8 cellular contexts compared by ENCODE assay signal in genomic region chr2:118088051-118089014, GRCh38. TPM values are rescaled to one million over a fixed set of nuclear protein-coding genes. Genes with fewer than 3 reads are reported as not detected.
DNase-seq lines count a peak whose midpoint lies in the region; ATAC-seq and TF ChIP-seq lines count a peak whose summit lies in the region.

Gene INSIG2 (plus strand): TSS chr2:118088471. CDS start chr2:118096557, 8,086 bp downstream.

- peak within 1 kb of the TSS; percentile 86 for H2AFZ ChIP-seq in GM23248
- peak within 1 kb of the TSS; percentile 100 for H2AFZ ChIP-seq in fibroblast of lung (ENCODE audit: low read length)

- H3K9me2 ChIP-seq in GM23248 (ENCODE audit: insufficient read depth): no peaks in the 10 kb centered on the region

- H3F3A ChIP-seq in GM23248 (ENCODE audit: insufficient read depth): peaks cover 29% of the 10 kb centered on the region

- WGBS in GM23248 (ENCODE audit: low coverage in 1 of 2, low lambda C conversion rate in 2 of 2, missing lambda C conversion rate in 2 of 2), 2 experiments: 2% methylated on average over 49 to 63 of the region's 63 CpGs

- peak within 1 kb of the TSS; percentile 92 for H3K4me3 ChIP-seq in GM23248
- peak within 1 kb of the TSS; percentile 73 to 88 (median 80) for H3K4me3 ChIP-seq in fibroblast of lung (replicated peaks in 1 of 4; ENCODE audit: control extremely low read depth in 1 of 4, insufficient read depth in 1 of 4, low read depth in 3 of 4, low read length in 4 of 4)

- no peaks in the 10 kb centered on the region for H3K27me3 Mint-ChIP-seq in activated T-helper 1 cell treated with anti-CD3 and anti-CD28 coated beads, Interleukin-12 subunit alpha, Interleukin-12 subunit beta, Interleukin-2, Interleukin-4 antibody, amounts not matched to agents 30 ng/mL and 10 ng/mL and 1 ng/mL, durations not matched to agents 14 hours and 24 hours and 36 hours (ENCODE audit: insufficient read depth)
- peaks cover 8% of the 10 kb centered on the region in 2 donors for H3K27me3 Mint-ChIP-seq in natural killer cell (ENCODE audit: low read depth in 2 of 2)

- H3K9ac ChIP-seq in GM23248 (peak within 1 kb of the TSS; percentile 73), fibroblast of lung (ENCODE audit: insufficient read depth, low read length) (peak within 1 kb of the TSS; percentile 57)

- H4K20me1 ChIP-seq in GM23248 (ENCODE audit: insufficient read depth) (no peaks in the 10 kb centered on the region), fibroblast of lung (ENCODE audit: control insufficient read depth, extremely low read depth, insufficient read depth, low read length) (no peaks in the 10 kb centered on the region)

- no peaks in the 10 kb centered on the region for H3K36me3 ChIP-seq in GM23248 (ENCODE audit: low read depth)
- H3K36me3 ChIP-seq in fibroblast of lung (ENCODE audit: control insufficient read depth, insufficient read depth, low read length): no peaks in the 10 kb centered on the region

- DNase-seq in EH (ENCODE audit: low read depth) (peak; percentile 95), GM23248 (peak; percentile 98), Kasumi-1 (lab: John Stamatoyannopoulos, UW) (peak; percentile 97), RPMI7951 (ENCODE audit: low read depth) (peak; percentile 98), fibroblast of lung (ENCODE audit: low read depth in 2 of 2) (peak; percentile 91 to 96), natural killer cell (peak; percentile 82)
- DNase-seq in activated T-helper 1 cell treated with anti-CD3 and anti-CD28 coated beads, Interleukin-12 subunit alpha, Interleukin-12 subunit beta, Interleukin-2, Interleukin-4 antibody, amounts not matched to agents 30 ng/mL and 10 ng/mL and 1 ng/mL, durations not matched to agents 14 hours and 24 hours and 36 hours (ENCODE audit: low spot score): peak; percentile 92
- DNase-seq in stimulated activated naive CD4-positive, alpha-beta T cell treated with Interleukin-2 at 50 U/mL for 16 hours (lab: John Stamatoyannopoulos, UW): peak; percentile 87

- H3K4me2 ChIP-seq in GM23248 (ENCODE audit: unreplicated experiment) (peak within 1 kb of the TSS; percentile 89), fibroblast of lung (ENCODE audit: extremely low read depth, insufficient read depth, low read length) (peak within 1 kb of the TSS; percentile 92)

- H3K27ac ChIP-seq in GM23248 (peak within 1 kb of the TSS; percentile 59), fibroblast of lung (ENCODE audit: insufficient read depth, low read length) (peak within 1 kb of the TSS; percentile 42)

- ATAC-seq in natural killer cell: peak; percentile 91 to 96 (median 93)

- peak within 1 kb of the TSS; percentile 94 for H3K4me3 Mint-ChIP-seq in activated T-helper 1 cell treated with anti-CD3 and anti-CD28 coated beads, Interleukin-12 subunit alpha, Interleukin-12 subunit beta, Interleukin-2, Interleukin-4 antibody, amounts not matched to agents 30 ng/mL and 10 ng/mL and 1 ng/mL, durations not matched to agents 14 hours and 24 hours and 36 hours
- H3K4me3 Mint-ChIP-seq in natural killer cell: peak within 1 kb of the TSS; percentile 86

- H3K9me3 ChIP-seq in GM23248 (ENCODE audit: low read depth) (no peaks in the 10 kb centered on the region), fibroblast of lung (ENCODE audit: control insufficient read depth, insufficient read depth, low read depth, low read length) (no peaks in the 10 kb centered on the region)

- H3K79me2 ChIP-seq in GM23248 (ENCODE audit: insufficient read depth) (peaks cover 45% of the 10 kb centered on the region), fibroblast of lung (ENCODE audit: control insufficient read depth, insufficient read depth, low read length) (peaks cover 25% of the 10 kb centered on the region)

- no peaks in the 10 kb centered on the region for H3K9me3 Mint-ChIP-seq in activated T-helper 1 cell treated with anti-CD3 and anti-CD28 coated beads, Interleukin-12 subunit alpha, Interleukin-12 subunit beta, Interleukin-2, Interleukin-4 antibody, amounts not matched to agents 30 ng/mL and 10 ng/mL and 1 ng/mL, durations not matched to agents 14 hours and 24 hours and 36 hours
- H3K9me3 Mint-ChIP-seq in natural killer cell: no peaks in the 10 kb centered on the region

- peaks cover 6% of the 10 kb centered on the region for H3K36me3 Mint-ChIP-seq in activated T-helper 1 cell treated with anti-CD3 and anti-CD28 coated beads, Interleukin-12 subunit alpha, Interleukin-12 subunit beta, Interleukin-2, Interleukin-4 antibody, amounts not matched to agents 30 ng/mL and 10 ng/mL and 1 ng/mL, durations not matched to agents 14 hours and 24 hours and 36 hours (ENCODE audit: low read depth)
- no peaks in the 10 kb centered on the region for H3K36me3 Mint-ChIP-seq in natural killer cell

- intact Hi-C loops in activated T-helper 1 cell treated with anti-CD3 and anti-CD28 coated beads, Interleukin-12 subunit alpha, Interleukin-12 subunit beta, Interleukin-2, Interleukin-4 antibody, amounts not matched to agents 30 ng/mL and 10 ng/mL and 1 ng/mL, durations not matched to agents 14 hours and 24 hours and 36 hours (cut with micrococcal nuclease): loop anchor here (1.0 to 2.0 kb wide), 12 partner anchors 10 to 1670 kb away; partner anchors contain the start of genes C2orf76, CCDC93, DBI and DDX18
- intact Hi-C loops in natural killer cell (cut with micrococcal nuclease): loop anchor here (2.0 to 10.0 kb wide), 3 partner anchors 74 to 274 kb away; partner anchors contain the start of genes CCDC93 and DDX18

- peaks cover 11% of the 10 kb centered on the region; the same call in 1 of the 2 replicates for H3K4me1 ChIP-seq in GM23248 (ENCODE audit: insufficient read depth)
- H3K4me1 ChIP-seq in fibroblast of lung (ENCODE audit: control insufficient read depth, extremely low read depth, insufficient read depth, low read length): no peaks in the 10 kb centered on the region

- in situ Hi-C loops in GM23248 (cut with MboI): no loop called here

- no peaks in the 10 kb centered on the region; the same call in 1 of the 2 replicates for H3K27me3 ChIP-seq in GM23248 (replicated peaks; ENCODE audit: insufficient read depth)
- H3K27me3 ChIP-seq in fibroblast of lung (ENCODE audit: control insufficient read depth, insufficient read depth, low read length): peaks cover 6% of the 10 kb centered on the region

- no peak for TF ChIP-seq CTCF in fibroblast of lung (conservative IDR thresholded peaks at IDR 0.05 in 1 of 2, IDR thresholded peaks at IDR 0.05 in 1 of 2; ENCODE audit: low read depth in 1 of 2, low read length in 2 of 2)
- no peak for TF ChIP-seq CTCF in natural killer cell (IDR thresholded peaks at IDR 0.05)

- peak within 1 kb of the TSS; percentile 95 for H3K27ac Mint-ChIP-seq in activated T-helper 1 cell treated with anti-CD3 and anti-CD28 coated beads, Interleukin-12 subunit alpha, Interleukin-12 subunit beta, Interleukin-2, Interleukin-4 antibody, amounts not matched to agents 30 ng/mL and 10 ng/mL and 1 ng/mL, durations not matched to agents 14 hours and 24 hours and 36 hours
- peak within 1 kb of the TSS; percentile 59 to 93 for H3K27ac Mint-ChIP-seq in natural killer cell

- peaks cover 20% of the 10 kb centered on the region for H3K4me1 Mint-ChIP-seq in activated T-helper 1 cell treated with anti-CD3 and anti-CD28 coated beads, Interleukin-12 subunit alpha, Interleukin-12 subunit beta, Interleukin-2, Interleukin-4 antibody, amounts not matched to agents 30 ng/mL and 10 ng/mL and 1 ng/mL, durations not matched to agents 14 hours and 24 hours and 36 hours (ENCODE audit: low read depth)
- peaks cover 4 to 21% of the 10 kb centered on the region in 2 donors for H3K4me1 Mint-ChIP-seq in natural killer cell

RNA-seq across cellular contexts. Expression of gene INSIG2, which starts in this region (rescaled TPM):
- total RNA-seq in GM23248 (2014; rRNA removed; shearing (Covaris generic)): 13.0 and 21.0 TPM in 2 replicates
- polyA plus RNA-seq in GM23248 (2016; fragmentation: Nextera tagmentation; extraction: Ambion mirVana): 35.6 and 36.1 TPM in 2 replicates
- total RNA-seq in RPMI7951 (2014; rRNA removed; shearing (Covaris generic)): 10.8 and 13.0 TPM in 2 replicates
- 31.3 and 34.6 TPM in 2 replicates for total RNA-seq in activated T-helper 1 cell treated with anti-CD3 and anti-CD28 coated beads, Interleukin-12 subunit alpha, Interleukin-12 subunit beta, Interleukin-2, Interleukin-4 antibody, amounts not matched to agents 30 ng/mL and 10 ng/mL and 1 ng/mL, durations not matched to agents 14 hours and 24 hours and 36 hours
- 7.7 and 9.9 TPM in 2 replicates for total RNA-seq in fibroblast of lung
- polyA plus RNA-seq in fibroblast of lung: 14.7 and 31.1 TPM in 2 replicates
- polyA plus RNA-seq in fibroblast of lung (2012): 10.0 and 17.6 TPM in 2 replicates
- 2.4 and 3.7 TPM in 2 replicates for polyA minus RNA-seq in fibroblast of lung (ENCODE audit: low replicate concordance)
- total RNA-seq in natural killer cell: 10 to 100 TPM in 2 of 3 donors, 1 to 10 TPM in 1; 9.5 to 20.5 (median 13.9) TPM

Comparison
In these comparisons a context has a peak if more than half of its experiments do, and no peak if none do; other contexts are left out.
1. Peak in every context shown above with its lines: DNase-seq, ATAC-seq, H3K4me3 ChIP-seq and H3K27ac ChIP-seq.